Comparison of ENCODE assay signal across 27 cellular contexts in genomic region chr11:35934981-35935380, GRCh38. TPM values are rescaled to one million over a fixed set of nuclear protein-coding genes. Genes with fewer than 3 reads are reported as not detected.
"Had no signal": no experiment of that assay in that cellular context is flagged by ENCODE, and none has a peak within 500 bp of the region (broad histone marks: within the 10 kb centered on the region; RNA-seq: fewer than 3 reads in every experiment).

No MANE protein-coding gene starts in this region.

- H3K4me1 ChIP-seq: body of pancreas had no signal

- DNase-seq: activated B cell treated with CpG ODN at 0.5 μM for 24 hours; activated CD4-positive, alpha-beta T cell treated with anti-CD3 and anti-CD28 coated beads for 48 hours; activated CD4-positive, alpha-beta T cell treated with anti-CD3 and anti-CD28 coated beads, Interleukin-2, amount 50 U/mL, for 1 hour; activated CD4-positive, alpha-beta T cell treated with anti-CD3 and anti-CD28 coated beads, Interleukin-2, amount 50 U/mL, for 48 hours; activated CD8-positive, alpha-beta memory T cell treated with anti-CD3 and anti-CD28 coated beads for 24 hours; activated CD8-positive, alpha-beta T cell treated with anti-CD3 and anti-CD28 coated beads for 36 hours; activated effector memory CD4-positive, alpha-beta T cell treated with Interleukin-2 at 50 U/mL for 16 hours; activated gamma-delta T cell treated with Interleukin-2 at 50 U/mL for 16 hours; activated naive CD4-positive, alpha-beta T cell treated with anti-CD3 and anti-CD28 coated beads, Interleukin-2, amount 50 U/mL, for 16 hours; activated naive CD4-positive, alpha-beta T cell treated with Interleukin-2 at 50 U/mL for 16 hours; activated T-cell treated with anti-CD3 and anti-CD28 coated beads, Interleukin-2, amount 50 U/mL, for 4 hours; amniotic stem cell; anterior cingulate cortex; body of pancreas; caudate nucleus; cortex of kidney; dermis blood vessel endothelial cell; effector CD4-positive, alpha-beta T cell; foreskin fibroblast; glutamatergic neuron; T-helper 1 cell; T-helper 17 cell; T1000; WERI-Rb-1 had no signal

- H3K36me3 ChIP-seq: WERI-Rb-1 had no signal

- H3K4me3 ChIP-seq: body of pancreas had no signal

- H3K27ac ChIP-seq: body of pancreas, epithelial cell of prostate, WERI-Rb-1 had no signal

- ATAC-seq: activated CD4-positive, CD25-positive, alpha-beta regulatory T cell treated with anti-CD3 and anti-CD28 coated beads, Interleukin-2, amount 50 U/mL, for 24 hours; activated CD8-positive, alpha-beta T cell treated with anti-CD3 and anti-CD28 coated beads for 36 hours; activated T-cell treated with anti-CD3 and anti-CD28 coated beads, Interleukin-2, amount 50 U/mL, for 4 hours; activated T-helper 17 cell treated with anti-CD3 and anti-CD28 coated beads, Interleukin-2, amount 50 U/mL, for 72 hours; body of pancreas; T-helper 17 cell had no signal

- H3K27me3 ChIP-seq: body of pancreas had no signal

RNA-seq across cellular contexts. Expression of gene LDLRAD3, which starts 8.9 kb away (rescaled TPM):
- total RNA-seq: activated B cell treated with CpG ODN at 0.5 μM for 24 hours had no signal
